Comparison of ENCODE assay signal across 8 cellular contexts in the genomic region with DNA sequence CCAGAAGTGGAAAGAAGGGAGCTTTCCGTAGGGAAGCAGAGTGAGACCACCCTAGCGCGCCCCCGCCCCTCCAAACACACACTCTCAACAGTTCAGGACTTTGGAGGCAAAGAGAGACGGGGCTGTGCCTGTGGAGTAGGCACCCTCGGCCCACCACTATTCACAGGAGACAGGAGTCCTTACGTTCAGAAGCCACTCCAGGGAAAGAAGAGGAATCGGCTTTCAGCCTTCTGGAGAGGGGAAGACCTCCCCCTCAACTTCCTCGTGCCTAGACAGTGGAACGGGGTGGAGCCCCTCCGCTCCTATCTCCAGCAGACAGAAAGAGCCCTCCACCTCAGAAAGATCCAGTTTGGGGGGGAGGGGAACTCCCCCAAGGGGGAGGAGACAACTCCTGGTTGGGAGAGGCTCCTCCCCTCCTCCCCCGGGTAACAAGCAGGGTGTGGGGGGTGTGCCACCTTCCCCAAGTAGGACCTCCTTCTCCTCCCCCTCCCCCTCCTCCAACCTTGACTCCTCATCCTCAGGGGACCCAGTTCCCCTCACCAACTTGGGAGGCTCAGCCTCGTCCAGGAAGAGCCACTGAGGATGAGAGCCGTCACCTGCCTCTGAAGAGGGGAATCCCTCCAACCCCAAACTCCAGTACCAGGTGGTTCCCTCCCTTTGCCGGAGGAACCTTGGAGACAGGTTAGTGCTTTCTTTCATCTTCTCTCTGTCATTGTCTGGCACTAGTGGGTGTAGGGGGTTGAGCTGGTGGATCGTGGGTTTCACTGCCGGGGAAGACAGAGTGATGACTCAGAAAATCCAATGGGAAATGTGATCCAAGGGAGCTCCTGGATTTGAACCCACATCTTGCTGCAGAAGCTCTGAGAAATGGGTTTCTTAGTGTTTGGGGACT. TPM values are rescaled to one million over a fixed set of nuclear protein-coding genes. Genes with fewer than 3 reads are reported as not detected.
A peak's percentile ranks its signal among the peaks of the same experiment; 100 is the strongest.
DNase-seq lines count a peak whose midpoint lies in the region; ATAC-seq and TF ChIP-seq lines count a peak whose summit lies in the region.

No MANE protein-coding gene starts in this region.

- WGBS in urinary bladder = 3% methylated on average over 17 of the region's 17 CpGs

- H3K27me3 Mint-ChIP-seq in activated T-helper 17 cell treated with anti-CD3 and anti-CD28 coated beads, Interleukin-2, amount 50 U/mL, for 72 hours = no peaks in the 10 kb centered on the region
- H3K27me3 Mint-ChIP-seq in nephron (ENCODE audit: low read depth) = no peaks in the 10 kb centered on the region

- peak overlapping the region; percentile 95 for H3K4me3 ChIP-seq in HEK293 (ENCODE audit: low read depth, low read length)
- peak overlapping the region; percentile 85 to 89 for H3K4me3 ChIP-seq in foreskin fibroblast (ENCODE audit: low read depth in 1 of 2, low read length in 2 of 2)
- H3K4me3 ChIP-seq in urinary bladder (ENCODE audit: low read depth, low read length) = peak overlapping the region; percentile 78

- peak overlapping the region; percentile 90 for H3K4me3 Mint-ChIP-seq in activated T-helper 17 cell treated with anti-CD3 and anti-CD28 coated beads, Interleukin-2, amount 50 U/mL, for 72 hours
- H3K4me3 Mint-ChIP-seq in nephron = peak overlapping the region; percentile 93 to 94 (median 93)

- H3K27ac ChIP-seq in HEK293 (ENCODE audit: extremely low read depth, low read depth, low read length) (peak overlapping the region; percentile 82), urinary bladder (ENCODE audit: low read depth) (peak overlapping the region; percentile 92)

- TF ChIP-seq CTCF in HEK293 (tag by site-specific recombination; IDR thresholded peaks at IDR 0.05) = no peak
- no peak for TF ChIP-seq CTCF in foreskin fibroblast (IDR thresholded peaks at IDR 0.05; ENCODE audit: low read depth, low read length)
- TF ChIP-seq CTCF in nephron (IDR thresholded peaks at IDR 0.05; ENCODE audit: unreplicated experiment in 3 of 3) = no peak

- H3K9ac ChIP-seq in ES-I3 (ENCODE audit: low read depth, low read length) = peak overlapping the region; percentile 89

- H3K4me1 ChIP-seq in ES-I3 (ENCODE audit: insufficient read depth, low read length) (peaks cover 36% of the 10 kb centered on the region), HEK293 (ENCODE audit: control insufficient read depth, insufficient read depth, low read length) (peaks cover 9% of the 10 kb centered on the region), urinary bladder (ENCODE audit: insufficient read depth) (no peaks in the 10 kb centered on the region)

- peaks cover 41% of the 10 kb centered on the region for H3K4me1 Mint-ChIP-seq in activated T-helper 17 cell treated with anti-CD3 and anti-CD28 coated beads, Interleukin-2, amount 50 U/mL, for 72 hours
- peaks cover 60% of the 10 kb centered on the region for H3K4me1 Mint-ChIP-seq in nephron

- peak; percentile 23 for DNase-seq in NCI-H774 (lab: John Stamatoyannopoulos, UW)
- peak; percentile 33 to 76 for DNase-seq in foreskin fibroblast

- POLR2A ChIA-PET in HEK293 (lab: Yijun Ruan, JAX) = interaction anchor here (0.6 kb wide), 1 partner anchor 148 kb away, joined by 10 read pairs; no protein-coding TSS in a partner anchor

- CTCF ChIA-PET in HEK293 (lab: Yijun Ruan, JAX) = interaction anchor here (0.5 to 3.7 kb wide), 6 partner anchors 12 to 110 kb away, joined by 3 to 29 read pairs (median 4); no protein-coding TSS in a partner anchor

- H3K9me3 ChIP-seq in ES-I3 (ENCODE audit: control insufficient read depth, insufficient read depth, low read length) = no peaks in the 10 kb centered on the region
- H3K9me3 ChIP-seq in HEK293 (ENCODE audit: control insufficient read depth, insufficient read depth, low read depth, low read length) = no peaks in the 10 kb centered on the region

- H3K9me3 Mint-ChIP-seq in activated T-helper 17 cell treated with anti-CD3 and anti-CD28 coated beads, Interleukin-2, amount 50 U/mL, for 72 hours = no peaks in the 10 kb centered on the region
- no peaks in the 10 kb centered on the region for H3K9me3 Mint-ChIP-seq in nephron

- H3K36me3 ChIP-seq in ES-I3 (ENCODE audit: insufficient read depth, low read length) (no peaks in the 10 kb centered on the region), HEK293 (ENCODE audit: control insufficient read depth in 2 of 2, insufficient read depth in 1 of 2, low read length in 2 of 2) (no peaks in the 10 kb centered on the region; a peak in 1 of 3 replicates), urinary bladder (ENCODE audit: insufficient read depth) (no peaks in the 10 kb centered on the region)

- H3K27ac Mint-ChIP-seq in activated T-helper 17 cell treated with anti-CD3 and anti-CD28 coated beads, Interleukin-2, amount 50 U/mL, for 72 hours = peak overlapping the region; percentile 89
- H3K27ac Mint-ChIP-seq in nephron = peak overlapping the region; percentile 78 to 89 (median 84)

- peaks cover 8% of the 10 kb centered on the region for H3K36me3 Mint-ChIP-seq in activated T-helper 17 cell treated with anti-CD3 and anti-CD28 coated beads, Interleukin-2, amount 50 U/mL, for 72 hours (ENCODE audit: low read depth)
- peaks cover 9% of the 10 kb centered on the region for H3K36me3 Mint-ChIP-seq in nephron (ENCODE audit: low read depth)

- ATAC-seq in activated T-helper 17 cell treated with anti-CD3 and anti-CD28 coated beads, Interleukin-2, amount 50 U/mL, for 72 hours (replicated peaks) = peak; percentile 44
- no peak for ATAC-seq in HG02981 (IDR thresholded peaks at IDR 0.05; ENCODE audit: unreplicated experiment)

TF ChIP-seq in HEK293, 187 proteins besides CTCF, POLR2A, EP300 and RAD21 (continues in another document):
- TF ChIP-seq ZNF473 (tag by site-specific recombination; IDR thresholded peaks at IDR 0.05) (no peak), ZNF404 (tag by site-specific recombination; IDR thresholded peaks at IDR 0.05) (no peak), ZBTB8A (tag by site-specific recombination; IDR thresholded peaks at IDR 0.05) (no peak)
- TF ChIP-seq, protein P1, sequence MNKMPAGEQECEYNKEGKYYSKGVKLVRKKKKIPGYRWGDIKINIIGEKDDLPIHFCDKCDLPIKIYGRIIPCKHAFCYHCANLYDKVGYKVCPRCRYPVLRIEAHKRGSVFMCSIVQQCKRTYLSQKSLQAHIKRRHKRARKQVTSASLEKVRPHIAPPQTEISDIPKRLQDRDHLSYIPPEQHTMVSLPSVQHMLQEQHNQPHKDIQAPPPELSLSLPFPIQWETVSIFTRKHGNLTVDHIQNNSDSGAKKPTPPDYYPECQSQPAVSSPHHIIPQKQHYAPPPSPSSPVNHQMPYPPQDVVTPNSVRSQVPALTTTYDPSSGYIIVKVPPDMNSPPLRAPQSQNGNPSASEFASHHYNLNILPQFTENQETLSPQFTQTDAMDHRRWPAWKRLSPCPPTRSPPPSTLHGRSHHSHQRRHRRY (tag by site-specific recombination; IDR thresholded peaks at IDR 0.05) = no peak
- TF ChIP-seq, protein P2, sequence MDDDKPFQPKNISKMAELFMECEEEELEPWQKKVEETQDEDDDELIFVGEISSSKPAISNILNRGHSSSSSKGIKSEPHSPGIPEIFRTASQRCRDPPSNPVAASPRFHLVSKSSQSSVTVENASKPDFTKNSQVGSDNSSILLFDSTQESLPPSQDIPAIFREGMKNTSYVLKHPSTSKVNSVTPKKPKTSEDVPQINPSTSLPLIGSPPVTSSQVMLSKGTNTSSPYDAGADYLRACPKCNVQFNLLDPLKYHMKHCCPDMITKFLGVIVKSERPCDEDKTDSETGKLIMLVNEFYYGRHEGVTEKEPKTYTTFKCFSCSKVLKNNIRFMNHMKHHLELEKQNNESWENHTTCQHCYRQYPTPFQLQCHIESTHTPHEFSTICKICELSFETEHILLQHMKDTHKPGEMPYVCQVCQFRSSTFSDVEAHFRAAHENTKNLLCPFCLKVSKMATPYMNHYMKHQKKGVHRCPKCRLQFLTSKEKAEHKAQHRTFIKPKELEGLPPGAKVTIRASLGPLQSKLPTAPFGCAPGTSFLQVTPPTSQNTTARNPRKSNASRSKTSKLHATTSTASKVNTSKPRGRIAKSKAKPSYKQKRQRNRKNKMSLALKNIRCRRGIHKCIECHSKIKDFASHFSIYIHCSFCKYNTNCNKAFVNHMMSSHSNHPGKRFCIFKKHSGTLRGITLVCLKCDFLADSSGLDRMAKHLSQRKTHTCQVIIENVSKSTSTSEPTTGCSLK (tag by site-specific recombination; IDR thresholded peaks at IDR 0.05) = no peak
- TF ChIP-seq, protein P3, sequence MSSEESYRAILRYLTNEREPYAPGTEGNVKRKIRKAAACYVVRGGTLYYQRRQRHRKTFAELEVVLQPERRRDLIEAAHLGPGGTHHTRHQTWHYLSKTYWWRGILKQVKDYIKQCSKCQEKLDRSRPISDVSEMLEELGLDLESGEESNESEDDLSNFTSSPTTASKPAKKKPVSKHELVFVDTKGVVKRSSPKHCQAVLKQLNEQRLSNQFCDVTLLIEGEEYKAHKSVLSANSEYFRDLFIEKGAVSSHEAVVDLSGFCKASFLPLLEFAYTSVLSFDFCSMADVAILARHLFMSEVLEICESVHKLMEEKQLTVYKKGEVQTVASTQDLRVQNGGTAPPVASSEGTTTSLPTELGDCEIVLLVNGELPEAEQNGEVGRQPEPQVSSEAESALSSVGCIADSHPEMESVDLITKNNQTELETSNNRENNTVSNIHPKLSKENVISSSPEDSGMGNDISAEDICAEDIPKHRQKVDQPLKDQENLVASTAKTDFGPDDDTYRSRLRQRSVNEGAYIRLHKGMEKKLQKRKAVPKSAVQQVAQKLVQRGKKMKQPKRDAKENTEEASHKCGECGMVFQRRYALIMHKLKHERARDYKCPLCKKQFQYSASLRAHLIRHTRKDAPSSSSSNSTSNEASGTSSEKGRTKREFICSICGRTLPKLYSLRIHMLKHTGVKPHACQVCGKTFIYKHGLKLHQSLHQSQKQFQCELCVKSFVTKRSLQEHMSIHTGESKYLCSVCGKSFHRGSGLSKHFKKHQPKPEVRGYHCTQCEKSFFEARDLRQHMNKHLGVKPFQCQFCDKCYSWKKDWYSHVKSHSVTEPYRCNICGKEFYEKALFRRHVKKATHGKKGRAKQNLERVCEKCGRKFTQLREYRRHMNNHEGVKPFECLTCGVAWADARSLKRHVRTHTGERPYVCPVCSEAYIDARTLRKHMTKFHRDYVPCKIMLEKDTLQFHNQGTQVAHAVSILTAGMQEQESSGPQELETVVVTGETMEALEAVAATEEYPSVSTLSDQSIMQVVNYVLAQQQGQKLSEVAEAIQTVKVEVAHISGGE (tag by site-specific recombination; conservative IDR thresholded peaks at IDR 0.05; ENCODE audit: low read depth) = no peak; the same call in 1 of the 2 replicates

RNA-seq across cellular contexts. Expression of a gene that starts 0.9 kb away (rescaled TPM):
- 10 to 100 TPM; 14.3 to 15.1 TPM for total RNA-seq in activated T-helper 17 cell treated with anti-CD3 and anti-CD28 coated beads, Interleukin-2, amount 50 U/mL, for 72 hours
- 11.2 TPM for total RNA-seq in urinary bladder
- polyA plus RNA-seq in urinary bladder = 21.5 TPM

RNA-seq across cellular contexts. Expression of a gene that starts 32.8 kb away (rescaled TPM):
- total RNA-seq in activated T-helper 17 cell treated with anti-CD3 and anti-CD28 coated beads, Interleukin-2, amount 50 U/mL, for 72 hours = 1 to 10 TPM; 6.4 to 7.3 TPM
- 7.0 TPM for total RNA-seq in urinary bladder
- polyA plus RNA-seq in urinary bladder = 13.3 TPM

RNA-seq across cellular contexts. Expression of a gene that starts 48.7 kb away (rescaled TPM):
- total RNA-seq in activated T-helper 17 cell treated with anti-CD3 and anti-CD28 coated beads, Interleukin-2, amount 50 U/mL, for 72 hours = 10 to 100 TPM; 30.0 to 32.9 TPM
- 40.9 TPM for total RNA-seq in urinary bladder
- 19.7 TPM for polyA plus RNA-seq in urinary bladder
